ENCODE assay signal across 23 cellular contexts in genomic region chr2:135987441-135987840, GRCh38.
"Had no signal": no experiment of that assay in that cellular context is flagged by ENCODE, and none has a peak within 500 bp of the region (broad histone marks: within the 10 kb centered on the region; RNA-seq: fewer than 3 reads in every experiment).

No MANE protein-coding gene starts in this region.

- H3K4me1 ChIP-seq: colonic mucosa had no signal

- H3K9me3 Mint-ChIP-seq: activated T-cell treated with anti-CD3 and anti-CD28 coated beads, Interleukin-2, amount 50 U/mL, for 24 hours; central memory CD8-positive, alpha-beta T cell; mesothelial cell of epicardium; naive thymus-derived CD8-positive, alpha-beta T cell had no signal

- DNase-seq: activated CD4-positive, alpha-beta T cell treated with anti-CD3 and anti-CD28 coated beads, Interleukin-2, amount 10 ng/mL, durations not matched to agents 7 days and 5 days; activated CD4-positive, CD25-positive, alpha-beta regulatory T cell treated with anti-CD3 and anti-CD28 coated beads, Interleukin-2, amount 50 U/mL, for 72 hours; activated CD8-positive, alpha-beta memory T cell treated with anti-CD3 and anti-CD28 coated beads, Interleukin-2, amount 50 U/mL, for 4 hours; activated CD8-positive, alpha-beta T cell treated with anti-CD3 and anti-CD28 coated beads, Interleukin-2, amount 10 ng/mL, durations not matched to agents 7 days and 5 days; activated naive CD4-positive, alpha-beta T cell; activated naive CD8-positive, alpha-beta T cell treated with anti-CD3 and anti-CD28 coated beads for 36 hours; activated T-cell treated with anti-CD3 and anti-CD28 coated beads, Interleukin-2, amount 50 U/mL, for 24 hours; colonic mucosa; esophagus squamous epithelium; gastrocnemius medialis; left colon; naive thymus-derived CD8-positive, alpha-beta T cell; right cardiac atrium; stimulated activated CD4-positive, alpha-beta T cell treated with anti-CD3 and anti-CD28 coated beads, Interleukin-4, amount 100 ng/mL, for 24 hours; stimulated activated naive CD8-positive, alpha-beta T cell treated with anti-CD3 and anti-CD28 coated beads, Interleukin-15, Interleukin-2, amounts not matched to agents 100 U/mL and 50 U/mL, for 24 hours; substantia nigra; thyroid gland; upper lobe of right lung had no signal

- H3K36me3 ChIP-seq: colonic mucosa, prostate gland, thyroid gland had no signal

- H3K27ac ChIP-seq: colonic mucosa, esophagus squamous epithelium, prostate gland, thyroid gland, upper lobe of right lung, VCaP had no signal

- H3K9me3 ChIP-seq: colonic mucosa, esophagus squamous epithelium, gastrocnemius medialis, prostate gland, thyroid gland, upper lobe of right lung had no signal

- ATAC-seq: activated CD8-positive, alpha-beta T cell treated with anti-CD3 and anti-CD28 coated beads, Interleukin-2, amount 10 ng/mL, durations not matched to agents 7 days and 5 days; gastrocnemius medialis; left colon; naive thymus-derived CD8-positive, alpha-beta T cell; right cardiac atrium; stimulated activated naive CD8-positive, alpha-beta T cell treated with anti-CD3 and anti-CD28 coated beads, Interleukin-15, Interleukin-2, amounts not matched to agents 100 U/mL and 50 U/mL, for 24 hours; upper lobe of right lung had no signal

- H3K27ac Mint-ChIP-seq: activated CD8-positive, alpha-beta T cell treated with anti-CD3 and anti-CD28 coated beads, Interleukin-2, amount 10 ng/mL, durations not matched to agents 7 days and 5 days; activated T-cell treated with anti-CD3 and anti-CD28 coated beads, Interleukin-2, amount 50 U/mL, for 24 hours; mesothelial cell of epicardium had no signal

- H3K27me3 ChIP-seq: colonic mucosa, esophagus squamous epithelium, gastrocnemius medialis, thyroid gland, upper lobe of right lung had no signal

- H3K4me3 Mint-ChIP-seq: activated CD4-positive, alpha-beta T cell treated with anti-CD3 and anti-CD28 coated beads, Interleukin-2, amount 10 ng/mL, durations not matched to agents 7 days and 5 days; activated CD8-positive, alpha-beta T cell treated with anti-CD3 and anti-CD28 coated beads, Interleukin-2, amount 10 ng/mL, durations not matched to agents 7 days and 5 days; activated naive CD8-positive, alpha-beta T cell treated with anti-CD3 and anti-CD28 coated beads for 36 hours; activated T-cell treated with anti-CD3 and anti-CD28 coated beads, Interleukin-2, amount 50 U/mL, for 24 hours; central memory CD8-positive, alpha-beta T cell; mesothelial cell of epicardium; T-helper 2 cell treated with Interferon-gamma antibody and Interleukin-4, amounts not matched to agents 5 μg/mL and 100 μg/mL, for 36 hours had no signal

- H3K4me3 ChIP-seq: colonic mucosa, esophagus squamous epithelium, gastrocnemius medialis, prostate gland, thyroid gland, upper lobe of right lung had no signal

- H3K27me3 Mint-ChIP-seq: activated CD4-positive, alpha-beta T cell treated with anti-CD3 and anti-CD28 coated beads, Interleukin-2, amount 10 ng/mL, durations not matched to agents 7 days and 5 days; activated T-cell treated with anti-CD3 and anti-CD28 coated beads, Interleukin-2, amount 50 U/mL, for 24 hours; central memory CD8-positive, alpha-beta T cell; naive thymus-derived CD8-positive, alpha-beta T cell had no signal
